ENCODE assay signal across 8 cellular contexts in genomic region chr14:51873221-51873893, GRCh38. TPM values are rescaled to one million over a fixed set of nuclear protein-coding genes. Genes with fewer than 3 reads are reported as not detected.
DNase-seq lines count a peak whose midpoint lies in the region; ATAC-seq and TF ChIP-seq lines count a peak whose summit lies in the region.

No MANE protein-coding gene starts in this region.

- peak overlapping the region; percentile 38 for H3K27ac ChIP-seq in hepatocyte

- peaks cover 4% of the 10 kb centered on the region for H3K79me2 ChIP-seq in hepatocyte

- TF ChIP-seq POLR2A in NB4 (IDR thresholded peaks at IDR 0.05; ENCODE audit: extremely low read depth, insufficient read length), result no peak

- H3K4me1 ChIP-seq in hepatocyte (ENCODE audit: insufficient read depth), result peaks cover 4% of the 10 kb centered on the region

- no peaks in the 10 kb centered on the region for H3K27me3 ChIP-seq in GM06990 (replicated peaks; ENCODE audit: control insufficient read depth, insufficient read depth, low read length)
- H3K27me3 ChIP-seq in hepatocyte, result no peaks in the 10 kb centered on the region

- no peaks in the 10 kb centered on the region for H3K9me2 ChIP-seq in hepatocyte (replicated peaks; ENCODE audit: insufficient read depth)

- no peak overlapping the region for H2AFZ ChIP-seq in hepatocyte

- H3K36me3 Mint-ChIP-seq in HFFc6 (ENCODE audit: low read depth) (no peaks in the 10 kb centered on the region), WTC11 (no peaks in the 10 kb centered on the region)
- H3K36me3 Mint-ChIP-seq in activated naive CD4-positive, alpha-beta T cell treated with anti-CD3 and anti-CD28 coated beads, Interleukin-2, amount 10 ng/mL, durations not matched to agents 7 days and 5 days, result peaks cover 47% of the 10 kb centered on the region

- CTCF ChIA-PET in activated naive CD4-positive, alpha-beta T cell treated with anti-CD3 and anti-CD28 coated beads, Interleukin-2, amount 10 ng/mL, durations not matched to agents 7 days and 5 days (lab: Charles Lee), result interaction anchor here (1.0 kb wide), 1 partner anchor 26 kb away, joined by 4 read pairs; no protein-coding TSS in a partner anchor
- CTCF ChIA-PET in WTC11 (lab: Charles Lee), result no interaction called here

- peak overlapping the region; percentile 18 for H3K4me3 Mint-ChIP-seq in HFFc6
- H3K4me3 Mint-ChIP-seq in activated naive CD4-positive, alpha-beta T cell treated with anti-CD3 and anti-CD28 coated beads, Interleukin-2, amount 10 ng/mL, durations not matched to agents 7 days and 5 days, result no peak overlapping the region
- no peak overlapping the region for H3K4me3 Mint-ChIP-seq in WTC11

- H3K4me2 ChIP-seq in hepatocyte, result no peak overlapping the region

- H3K27me3 Mint-ChIP-seq in HFFc6 (ENCODE audit: insufficient read depth) (peaks cover 5% of the 10 kb centered on the region; the same call in 1 of the 2 replicates), WTC11 (ENCODE audit: low read depth) (no peaks in the 10 kb centered on the region)
- no peaks in the 10 kb centered on the region for H3K27me3 Mint-ChIP-seq in activated naive CD4-positive, alpha-beta T cell treated with anti-CD3 and anti-CD28 coated beads, Interleukin-2, amount 10 ng/mL, durations not matched to agents 7 days and 5 days

- H4K20me1 ChIP-seq in hepatocyte (ENCODE audit: insufficient read depth, poor library complexity, severe bottlenecking), result no peaks in the 10 kb centered on the region

- H3K9me3 ChIP-seq in hepatocyte (ENCODE audit: low read depth), result no peaks in the 10 kb centered on the region

- POLR2A ChIA-PET in WTC11 (lab: Charles Lee), result interaction anchor here (0.6 kb wide), 1 partner anchor 517 kb away, joined by 4 read pairs; no protein-coding TSS in a partner anchor

- no peaks in the 10 kb centered on the region for H3K36me3 ChIP-seq in GM06990 (ENCODE audit: control insufficient read depth, insufficient read depth, low read length)
- H3K36me3 ChIP-seq in hepatocyte (replicated peaks; ENCODE audit: insufficient read depth, low read depth), result no peaks in the 10 kb centered on the region

- no peak overlapping the region for H3K4me3 ChIP-seq in GM06990 (replicated peaks; ENCODE audit: low read depth, low read length)
- H3K4me3 ChIP-seq in NB4 (ENCODE audit: low read depth, low read length), result no peak overlapping the region
- no peak overlapping the region for H3K4me3 ChIP-seq in hepatocyte

- TF ChIP-seq CTCF in GM06990 (IDR thresholded peaks at IDR 0.05; ENCODE audit: insufficient read depth, low read length, poor library complexity, severe bottlenecking) (no peak), HFFc6 (IDR thresholded peaks at IDR 0.05) (no peak), NB4 (IDR thresholded peaks at IDR 0.05; ENCODE audit: low read depth, low read length) (no peak), hepatocyte (IDR thresholded peaks at IDR 0.05; ENCODE audit: poor library complexity) (no peak), WTC11 (IDR thresholded peaks at IDR 0.05) (no peak)

- H3K27ac Mint-ChIP-seq in HFFc6 (peak overlapping the region; percentile 79), WTC11 (no peak overlapping the region)
- H3K27ac Mint-ChIP-seq in activated naive CD4-positive, alpha-beta T cell treated with anti-CD3 and anti-CD28 coated beads, Interleukin-2, amount 10 ng/mL, durations not matched to agents 7 days and 5 days, result peak overlapping the region; percentile 3

- H3K9me3 Mint-ChIP-seq in HFFc6 (no peaks in the 10 kb centered on the region), WTC11 (no peaks in the 10 kb centered on the region)
- no peaks in the 10 kb centered on the region for H3K9me3 Mint-ChIP-seq in activated naive CD4-positive, alpha-beta T cell treated with anti-CD3 and anti-CD28 coated beads, Interleukin-2, amount 10 ng/mL, durations not matched to agents 7 days and 5 days

- ATAC-seq in WTC11, result no peak

- DNase-seq in A172 (ENCODE audit: low spot score) (peak; percentile 59), GM06990 (ENCODE audit: extremely low read depth, insufficient read length) (peak; percentile 82), HFFc6 (peak; percentile 95), NB4 (ENCODE audit: low read depth) (peak; percentile 67), hepatocyte (ENCODE audit: low spot score) (peak; percentile 58), WTC11 (ENCODE audit: low spot score) (no peak), OCI-M1 (lab: John Stamatoyannopoulos, UW) (no peak)
- DNase-seq in activated naive CD4-positive, alpha-beta T cell treated with anti-CD3 and anti-CD28 coated beads, Interleukin-2, amount 10 ng/mL, durations not matched to agents 7 days and 5 days, result no peak

- peaks cover 19% of the 10 kb centered on the region for H3K4me1 Mint-ChIP-seq in HFFc6 (ENCODE audit: low read depth)
- H3K4me1 Mint-ChIP-seq in activated naive CD4-positive, alpha-beta T cell treated with anti-CD3 and anti-CD28 coated beads, Interleukin-2, amount 10 ng/mL, durations not matched to agents 7 days and 5 days, result peaks cover 54% of the 10 kb centered on the region
- peaks cover 8% of the 10 kb centered on the region for H3K4me1 Mint-ChIP-seq in WTC11

- 31% methylated on average over 2 of the region's 2 CpGs for WGBS in hepatocyte (ENCODE audit: low lambda C conversion rate, missing lambda C conversion rate)

TF ChIP-seq in WTC11, 78 proteins besides CTCF, POLR2A, EP300 and RAD21:
- no peak for TF ChIP-seq ZNF219 (CRISPR knock-in tag; IDR thresholded peaks at IDR 0.05; ENCODE audit: borderline replicate concordance)
- no peak for TF ChIP-seq FOXP1 (CRISPR knock-in tag; IDR thresholded peaks at IDR 0.05; ENCODE audit: borderline replicate concordance)
- no peak for TF ChIP-seq KAT7 (CRISPR knock-in tag; IDR thresholded peaks at IDR 0.05; ENCODE audit: borderline replicate concordance)
- TF ChIP-seq ZNF317 (CRISPR knock-in tag; IDR thresholded peaks at IDR 0.05; ENCODE audit: borderline replicate concordance, low read depth), result no peak
- no peak for TF ChIP-seq ESRRA (CRISPR knock-in tag; IDR thresholded peaks at IDR 0.05; ENCODE audit: borderline replicate concordance)
- no peak for TF ChIP-seq E2F4 (CRISPR knock-in tag; IDR thresholded peaks at IDR 0.05; ENCODE audit: borderline replicate concordance, low read depth)
- no peak for TF ChIP-seq NR2C2 (CRISPR knock-in tag; IDR thresholded peaks at IDR 0.05)
- TF ChIP-seq ETV6 (CRISPR knock-in tag; IDR thresholded peaks at IDR 0.05), result no peak
- TF ChIP-seq CREM (CRISPR knock-in tag; IDR thresholded peaks at IDR 0.05), result no peak
- no peak for TF ChIP-seq ATF3 (CRISPR knock-in tag; conservative IDR thresholded peaks at IDR 0.05)
- no peak for TF ChIP-seq MXD4 (CRISPR knock-in tag; IDR thresholded peaks at IDR 0.05; ENCODE audit: borderline replicate concordance)
- no peak for TF ChIP-seq IRF2 (CRISPR knock-in tag; IDR thresholded peaks at IDR 0.05; ENCODE audit: borderline replicate concordance, low read depth)
- no peak for TF ChIP-seq ZNF232 (CRISPR knock-in tag; IDR thresholded peaks at IDR 0.05)
- no peak for TF ChIP-seq SP1 (CRISPR knock-in tag; conservative IDR thresholded peaks at IDR 0.05)
- no peak for TF ChIP-seq HMGXB4 (CRISPR knock-in tag; IDR thresholded peaks at IDR 0.05)
- no peak for TF ChIP-seq ZNF396 (CRISPR knock-in tag; IDR thresholded peaks at IDR 0.05; ENCODE audit: borderline replicate concordance)
- no peak for TF ChIP-seq SOX15 (CRISPR knock-in tag; IDR thresholded peaks at IDR 0.05)
TF ChIP-seq in WTC11: peak in this region for 0.

RNA-seq across cellular contexts. Expression of gene GNG2, which starts 12.9 kb away (rescaled TPM):
- 3.8 and 8.5 TPM in 2 replicates for total RNA-seq in A172 (2014; rRNA removed; shearing (Covaris generic))
- total RNA-seq in HFFc6 (2021; fragmentation: NEBNext Ultra II Directional; extraction: Animal tissue kit (Norgen Biotek cat#: 25700)), result 1 to 10 TPM; 2.4 to 6.0 (median 2.8) TPM
- total RNA-seq in hepatocyte (9.0 and 13.7 TPM in 2 replicates), WTC11 (2021) (10.4 to 11.4 TPM (median 10.7 TPM) in 3 replicates)
- polyA plus RNA-seq in hepatocyte, result 5.0 and 6.6 TPM in 2 replicates

Comparison
In these comparisons a context has a peak if more than half of its experiments do, and no peak if none do; other contexts are left out.
1. DNase-seq: peak in A172 (single experiment), GM06990 (single experiment), HFFc6 (single experiment), NB4 (single experiment) and hepatocyte (single experiment); none in activated naive CD4-positive, alpha-beta T cell treated with anti-CD3 and anti-CD28 coated beads, Interleukin-2, amount 10 ng/mL, durations not matched to agents 7 days and 5 days (single experiment), WTC11 (single experiment) and OCI-M1 (single experiment).